Comparison of ENCODE assay signal across 19 cellular contexts in genomic region chr11:57180141-57180561, GRCh38. TPM values are rescaled to one million over a fixed set of nuclear protein-coding genes. Genes with fewer than 3 reads are reported as not detected.
DNase-seq lines count a peak whose midpoint lies in the region; ATAC-seq and TF ChIP-seq lines count a peak whose summit lies in the region.
"Had no signal": no experiment of that assay in that cellular context is flagged by ENCODE, and none has a peak within 500 bp of the region (broad histone marks: within the 10 kb centered on the region; RNA-seq: fewer than 3 reads in every experiment).

No MANE protein-coding gene starts in this region.

- no peak overlapping the region for H3K56ac ChIP-seq in IMR-90 (ENCODE audit: extremely low read depth, insufficient read depth, low read length)

- no peaks in the 10 kb centered on the region for H3K36me3 ChIP-seq in IMR-90 (ENCODE audit: control insufficient read depth, insufficient read depth, low read length)
- H3K36me3 ChIP-seq in iPS-20b (ENCODE audit: insufficient read depth, low read depth, low read length): no peaks in the 10 kb centered on the region
- H3K36me3 ChIP-seq: BE2C had no signal

- H2BK15ac ChIP-seq in IMR-90 (ENCODE audit: low read depth, low read length): no peak overlapping the region

- no peaks in the 10 kb centered on the region for H3K79me1 ChIP-seq in IMR-90 (ENCODE audit: low read depth in 1 of 2, low read length in 2 of 2)

- CTCF ChIA-PET in IMR-90 (lab: Yijun Ruan, JAX): no interaction called here
- CTCF ChIA-PET in WTC11 (lab: Charles Lee): interaction anchor here (1.2 to 2.9 kb wide), 2 partner anchors 49 to 69 kb away, joined by 4 to 20 read pairs; no protein-coding TSS in a partner anchor

- intact Hi-C loops in IMR-90 (cut with micrococcal nuclease): no loop called here

- in situ Hi-C loops in IMR-90 (cut with MboI; ENCODE audit: low sequenced_read_pairs): no loop called here

- peaks cover 44% of the 10 kb centered on the region for H3K27me3 Mint-ChIP-seq in WTC11 (ENCODE audit: low read depth)
- H3K27me3 Mint-ChIP-seq in stimulated activated naive B cell treated with anti-CD40 and anti-IgM and Interleukin-4, amounts not matched to agents 10 μg/mL and 1 μg/mL and 100 μg/mL, for 72 hours: peaks cover 31 to 38% of the 10 kb centered on the region in 2 donors

- H3K9ac ChIP-seq in IMR-90 (ENCODE audit: low read depth, low read length) (no peak overlapping the region), iPS-20b (ENCODE audit: low read depth, low read length) (peak overlapping the region; percentile 30; the same call in 1 of the 2 replicates)

- no peaks in the 10 kb centered on the region for H3K9me3 ChIP-seq in IMR-90 (ENCODE audit: control insufficient read depth, insufficient read depth, low read length)
- H3K9me3 ChIP-seq in iPS-20b (ENCODE audit: insufficient read depth, low read depth, low read length): no peaks in the 10 kb centered on the region
- H3K9me3 ChIP-seq: BE2C had no signal

- POLR2A ChIA-PET in IMR-90 (lab: Charles Lee; ENCODE audit: unreplicated experiment): no interaction called here
- POLR2A ChIA-PET in WTC11 (lab: Charles Lee): no interaction called here

- no peak overlapping the region for H3K27ac Mint-ChIP-seq in WTC11
- H3K27ac Mint-ChIP-seq in stimulated activated naive B cell treated with anti-CD40 and anti-IgM and Interleukin-4, amounts not matched to agents 10 μg/mL and 1 μg/mL and 100 μg/mL, for 72 hours: no peak overlapping the region
- H3K27ac Mint-ChIP-seq: activated CD4-positive, alpha-beta memory T cell treated with anti-CD3 and anti-CD28 coated beads, Interleukin-2, amount 10 ng/mL, durations not matched to agents 7 days and 5 days; activated T-helper 2 cell treated with anti-CD3 and anti-CD28 coated beads, Interferon-gamma antibody, Interleukin-2, Interleukin-4, amounts not matched to agents 10 μg/mL and 5 μg/mL and 100 μg/mL, durations not matched to agents 14 hours and 24 hours and 36 hours had no signal

- DNase-seq in IMR-90 (no peak), WTC11 (ENCODE audit: low spot score) (peak; percentile 55), retina (peak; percentile 83), NCI-H2081 treated with DMSO at 0.1 percent for 48 hours (lab: John Stamatoyannopoulos, UW) (no peak), ureter (ENCODE audit: low spot score) (no peak)
- no peak for DNase-seq in stimulated activated naive B cell treated with anti-CD40 and anti-IgM and Interleukin-4, amounts not matched to agents 10 μg/mL and 1 μg/mL and 100 μg/mL, for 72 hours
- DNase-seq: activated CD4-positive, alpha-beta memory T cell treated with anti-CD3 and anti-CD28 coated beads, Interleukin-2, amount 10 ng/mL, durations not matched to agents 7 days and 5 days; amniotic stem cell; BE2C; cerebellar nuclear complex; foreskin keratinocyte; NCI-H1092; NCI-H345 had no signal

- H3K27me3 ChIP-seq in IMR-90 (ENCODE audit: control insufficient read depth, insufficient read depth, low read length) (peaks cover 36% of the 10 kb centered on the region), iPS-20b (ENCODE audit: insufficient read depth, low read length) (peaks cover 36% of the 10 kb centered on the region)
- H3K27me3 ChIP-seq: BE2C had no signal

- no peaks in the 10 kb centered on the region for H4K20me1 ChIP-seq in IMR-90 (ENCODE audit: insufficient read depth, low read length)

- H3K14ac ChIP-seq in IMR-90 (replicated peaks; ENCODE audit: low read depth, low read length): no peak overlapping the region

- WGBS in IMR-90 (ENCODE audit: extremely low coverage in 2 of 2, insufficient read length in 1 of 2), 2 experiments: 2% methylated on average over 21 of the region's 21 CpGs; no CpG with 5 or more reads in 1 of the 2 experiments

- no peak overlapping the region for H3K4me2 ChIP-seq in IMR-90 (ENCODE audit: low read depth, low read length)

- no peak overlapping the region for H4K8ac ChIP-seq in IMR-90 (ENCODE audit: low read depth in 2 of 2, low read length in 2 of 2)

- no peak overlapping the region for H3K18ac ChIP-seq in IMR-90 (ENCODE audit: low read depth, low read length)

- no peaks in the 10 kb centered on the region for H3K9me1 ChIP-seq in IMR-90 (ENCODE audit: insufficient read depth, low read length)

- no peak overlapping the region for H3K4me3 ChIP-seq in IMR-90 (ENCODE audit: insufficient read depth, low read depth, low read length)
- H3K4me3 ChIP-seq in iPS-20b (ENCODE audit: low read length): peak overlapping the region; percentile 71
- H3K4me3 ChIP-seq: SK-N-MC had no signal

- no peak for TF ChIP-seq CTCF in IMR-90 (conservative IDR thresholded peaks at IDR 0.05; ENCODE audit: low read depth, low read length)
- no peak for TF ChIP-seq CTCF in WTC11 (IDR thresholded peaks at IDR 0.05)

- BruUV-seq in IMR-90 (replicated peaks; lab: Mats Ljungman, UMichigan): no TSS peak

- H3K9me3 Mint-ChIP-seq in WTC11: no peaks in the 10 kb centered on the region
- H3K9me3 Mint-ChIP-seq in stimulated activated naive B cell treated with anti-CD40 and anti-IgM and Interleukin-4, amounts not matched to agents 10 μg/mL and 1 μg/mL and 100 μg/mL, for 72 hours: no peaks in the 10 kb centered on the region
- H3K9me3 Mint-ChIP-seq: activated CD4-positive, alpha-beta memory T cell treated with anti-CD3 and anti-CD28 coated beads, Interleukin-2, amount 10 ng/mL, durations not matched to agents 7 days and 5 days; activated T-helper 2 cell treated with anti-CD3 and anti-CD28 coated beads, Interferon-gamma antibody, Interleukin-2, Interleukin-4, amounts not matched to agents 10 μg/mL and 5 μg/mL and 100 μg/mL, durations not matched to agents 14 hours and 24 hours and 36 hours had no signal

- no peak overlapping the region for H2AK9ac ChIP-seq in IMR-90 (replicated peaks; ENCODE audit: low read depth, low read length, poor library complexity)

- H4K5ac ChIP-seq in IMR-90 (ENCODE audit: low read depth, low read length): no peak overlapping the region

- H3K4me1 Mint-ChIP-seq in WTC11: peaks cover 22% of the 10 kb centered on the region
- peaks cover 3 to 6% of the 10 kb centered on the region in 2 donors for H3K4me1 Mint-ChIP-seq in stimulated activated naive B cell treated with anti-CD40 and anti-IgM and Interleukin-4, amounts not matched to agents 10 μg/mL and 1 μg/mL and 100 μg/mL, for 72 hours
- H3K4me1 Mint-ChIP-seq: activated CD4-positive, alpha-beta memory T cell treated with anti-CD3 and anti-CD28 coated beads, Interleukin-2, amount 10 ng/mL, durations not matched to agents 7 days and 5 days had no signal

- H4K91ac ChIP-seq in IMR-90 (ENCODE audit: insufficient read depth, low read depth, low read length): no peak overlapping the region

- peak overlapping the region; percentile 49 for H2AFZ ChIP-seq in IMR-90 (replicated peaks; ENCODE audit: low read length, poor library complexity)

- H3K4me3 Mint-ChIP-seq in WTC11: peak overlapping the region; percentile 85
- H3K4me3 Mint-ChIP-seq in stimulated activated naive B cell treated with anti-CD40 and anti-IgM and Interleukin-4, amounts not matched to agents 10 μg/mL and 1 μg/mL and 100 μg/mL, for 72 hours: no peak overlapping the region
- H3K4me3 Mint-ChIP-seq: activated CD4-positive, alpha-beta memory T cell treated with anti-CD3 and anti-CD28 coated beads, Interleukin-2, amount 10 ng/mL, durations not matched to agents 7 days and 5 days had no signal

- TF ChIP-seq RAD21 in IMR-90 (IDR thresholded peaks at IDR 0.05; ENCODE audit: low read length): no peak

- dilution Hi-C loops in IMR-90 (cut with HindIII; ENCODE audit: low sequenced_read_pairs, unreplicated experiment): no loop called here

- no peak for TF ChIP-seq POLR2A in IMR-90 (IDR thresholded peaks at IDR 0.05; ENCODE audit: low read depth, low read length)

- ATAC-seq in IMR-90 (ENCODE audit: low read depth) (no peak), WTC11 (peak; percentile 80)
- no peak for ATAC-seq in stimulated activated naive B cell treated with anti-CD40 and anti-IgM and Interleukin-4, amounts not matched to agents 10 μg/mL and 1 μg/mL and 100 μg/mL, for 72 hours (replicated peaks)
- ATAC-seq: foreskin keratinocyte had no signal

- no peak overlapping the region for H2BK120ac ChIP-seq in IMR-90 (ENCODE audit: low read depth, low read length)

- no peak overlapping the region for H2BK5ac ChIP-seq in IMR-90 (ENCODE audit: low read depth, low read length, poor library complexity, severe bottlenecking)

- no peaks in the 10 kb centered on the region for H3K36me3 Mint-ChIP-seq in WTC11
- no peaks in the 10 kb centered on the region for H3K36me3 Mint-ChIP-seq in stimulated activated naive B cell treated with anti-CD40 and anti-IgM and Interleukin-4, amounts not matched to agents 10 μg/mL and 1 μg/mL and 100 μg/mL, for 72 hours

- H3K4ac ChIP-seq in IMR-90 (ENCODE audit: low read depth, low read length): no peak overlapping the region

- H3K27ac ChIP-seq in IMR-90 (ENCODE audit: insufficient read depth, low read length) (no peak overlapping the region), iPS-20b (ENCODE audit: low read length) (no peak overlapping the region)
- H3K27ac ChIP-seq: foreskin keratinocyte, SK-N-MC had no signal

- H3K23ac ChIP-seq in IMR-90 (ENCODE audit: low read depth, low read length): no peak overlapping the region

- no peaks in the 10 kb centered on the region for H3K4me1 ChIP-seq in IMR-90 (ENCODE audit: control insufficient read depth, insufficient read depth, low read length)
- H3K4me1 ChIP-seq in iPS-20b (ENCODE audit: insufficient read depth, low read length): peaks cover 6% of the 10 kb centered on the region; the same call in 1 of the 2 replicates
- H3K4me1 ChIP-seq: BE2C, foreskin keratinocyte had no signal

- no peak overlapping the region for H2BK20ac ChIP-seq in IMR-90 (ENCODE audit: low read depth, low read length)

- no peak overlapping the region for H2AK5ac ChIP-seq in IMR-90 (ENCODE audit: low read depth, low read length)

TF ChIP-seq in IMR-90, 13 proteins besides CTCF, POLR2A, EP300 and RAD21 (continues in another document):
- TF ChIP-seq RCOR1 (IDR thresholded peaks at IDR 0.05; ENCODE audit: insufficient replicate concordance, low read length) (no peak), FOS (IDR thresholded peaks at IDR 0.05; ENCODE audit: low read depth, low read length) (no peak)

TF ChIP-seq in WTC11, 78 proteins besides CTCF, POLR2A, EP300 and RAD21 (continues in another document):
- no peak for TF ChIP-seq NR3C1 (CRISPR knock-in tag; conservative IDR thresholded peaks at IDR 0.05; ENCODE audit: low read depth)
- no peak for TF ChIP-seq GRHL2 (CRISPR knock-in tag; IDR thresholded peaks at IDR 0.05; ENCODE audit: insufficient replicate concordance, severe bottlenecking)
- no peak for TF ChIP-seq FOXK1 (CRISPR knock-in tag; IDR thresholded peaks at IDR 0.05)

RNA-seq across cellular contexts. Expression of gene LRRC55, which starts 1.6 kb away (rescaled TPM):
- total RNA-seq in IMR-90 (2012; rRNA removed) (not detected in 2 replicates), WTC11 (2021) (0.46 to 0.79 TPM (median 0.71 TPM) in 3 replicates), ureter (not detected)
- not detected in 2 replicates for polyA plus RNA-seq in IMR-90 (2012; rRNA removed)
- not detected in 2 replicates for polyA plus RNA-seq in IMR-90 (2012; cell fraction: cytosol; rRNA removed)
- not detected in 2 replicates for polyA plus RNA-seq in IMR-90 (2012; cell fraction: nucleus; rRNA removed; ENCODE audit: low replicate concordance)
- total RNA-seq: activated CD4-positive, alpha-beta memory T cell treated with anti-CD3 and anti-CD28 coated beads, Interleukin-2, amount 10 ng/mL, durations not matched to agents 7 days and 5 days; activated T-helper 2 cell treated with anti-CD3 and anti-CD28 coated beads, Interferon-gamma antibody, Interleukin-2, Interleukin-4, amounts not matched to agents 10 μg/mL and 5 μg/mL and 100 μg/mL, durations not matched to agents 14 hours and 24 hours and 36 hours; foreskin keratinocyte; posterior vena cava; subcutaneous adipose tissue had no signal
- polyA plus RNA-seq: foreskin keratinocyte had no signal

RNA-seq across cellular contexts. Expression of gene APLNR, which starts 56.9 kb away (rescaled TPM):
- total RNA-seq in IMR-90 (2012; rRNA removed) (not detected in 2 replicates), WTC11 (2021) (0.53 to 0.89 TPM (median 0.66 TPM) in 3 replicates), ureter (4.7 TPM)
- not detected in 2 replicates for polyA plus RNA-seq in IMR-90 (2012; rRNA removed)
- polyA plus RNA-seq in IMR-90 (2012; cell fraction: cytosol; rRNA removed): 0.02 TPM in 1 of 2 replicates, not detected in the other
- 0.04 TPM in 1 of 2 replicates, not detected in the other for polyA plus RNA-seq in IMR-90 (2012; cell fraction: nucleus; rRNA removed; ENCODE audit: low replicate concordance)
- total RNA-seq: activated CD4-positive, alpha-beta memory T cell treated with anti-CD3 and anti-CD28 coated beads, Interleukin-2, amount 10 ng/mL, durations not matched to agents 7 days and 5 days; activated T-helper 2 cell treated with anti-CD3 and anti-CD28 coated beads, Interferon-gamma antibody, Interleukin-2, Interleukin-4, amounts not matched to agents 10 μg/mL and 5 μg/mL and 100 μg/mL, durations not matched to agents 14 hours and 24 hours and 36 hours; foreskin keratinocyte; kidney epithelial cell had no signal
- polyA plus RNA-seq: foreskin keratinocyte had no signal

Comparison
In these comparisons a context has a peak if more than half of its experiments do, and no peak if none do; other contexts are left out.
1. DNase-seq: peak in WTC11 (single experiment) and retina (single experiment); none in IMR-90 (single experiment), stimulated activated naive B cell treated with anti-CD40 and anti-IgM and Interleukin-4, amounts not matched to agents 10 μg/mL and 1 μg/mL and 100 μg/mL, for 72 hours (single experiment), NCI-H2081 treated with DMSO at 0.1 percent for 48 hours (single experiment) and ureter (single experiment).